ENCODE assay signal across 15 cellular contexts in genomic region chr3:12154151-12154550, GRCh38. TPM values are rescaled to one million over a fixed set of nuclear protein-coding genes. Genes with fewer than 3 reads are reported as not detected.
DNase-seq lines count a peak whose midpoint lies in the region; ATAC-seq and TF ChIP-seq lines count a peak whose summit lies in the region.
"Had no signal": no experiment of that assay in that cellular context is flagged by ENCODE, and none has a peak within 500 bp of the region (broad histone marks: within the 10 kb centered on the region; RNA-seq: fewer than 3 reads in every experiment).

No MANE protein-coding gene starts in this region.

- H3K18ac ChIP-seq in mesenchymal stem cell (ENCODE audit: low read depth in 1 of 2, low read length in 2 of 2): no peak overlapping the region

- no peak overlapping the region for H3K27ac Mint-ChIP-seq in activated T-helper 17 cell treated with anti-CD3 and anti-CD28 coated beads, Interleukin-2, amount 50 U/mL, for 72 hours
- no peak overlapping the region for H3K27ac Mint-ChIP-seq in activated T-cell treated with anti-CD3 and anti-CD28 coated beads, Interleukin-2, amount 50 U/mL, for 24 hours
- H3K27ac Mint-ChIP-seq: CD14-positive monocyte had no signal

- no peaks in the 10 kb centered on the region for H3K79me1 ChIP-seq in mesenchymal stem cell (replicated peaks; ENCODE audit: low read length, poor library complexity, severe bottlenecking)

- in situ Hi-C loops in ACHN (cut with HindIII; ENCODE audit: low pct_ligation_motif_present, low pct_unique_long_range_greater_than_20kb, low sequenced_read_pairs): no loop called here

- no peak overlapping the region for H2BK12ac ChIP-seq in mesenchymal stem cell (ENCODE audit: low read length in 2 of 2)

- no peaks in the 10 kb centered on the region for H3K9me2 ChIP-seq in Karpas-422 (replicated peaks; ENCODE audit: insufficient read depth, low read length)

- H4K91ac ChIP-seq in mesenchymal stem cell (ENCODE audit: low read length): no peak overlapping the region

- H2BK15ac ChIP-seq in mesenchymal stem cell (ENCODE audit: low read depth, poor library complexity, severe bottlenecking): no peak overlapping the region

- H3K4me3 Mint-ChIP-seq in activated T-helper 17 cell treated with anti-CD3 and anti-CD28 coated beads, Interleukin-2, amount 50 U/mL, for 72 hours: no peak overlapping the region
- H3K4me3 Mint-ChIP-seq in activated T-cell treated with anti-CD3 and anti-CD28 coated beads, Interleukin-2, amount 50 U/mL, for 24 hours: no peak overlapping the region
- H3K4me3 Mint-ChIP-seq: CD14-positive monocyte had no signal

- no peaks in the 10 kb centered on the region for H3K79me2 ChIP-seq in Karpas-422 (ENCODE audit: low read length)

- H4K20me1 ChIP-seq in Karpas-422 (ENCODE audit: insufficient read depth, low read depth, low read length): no peaks in the 10 kb centered on the region

- H3K4me1 Mint-ChIP-seq in activated T-helper 17 cell treated with anti-CD3 and anti-CD28 coated beads, Interleukin-2, amount 50 U/mL, for 72 hours: no peaks in the 10 kb centered on the region
- peaks cover 9% of the 10 kb centered on the region for H3K4me1 Mint-ChIP-seq in activated T-cell treated with anti-CD3 and anti-CD28 coated beads, Interleukin-2, amount 50 U/mL, for 24 hours (ENCODE audit: low read depth)

- no peak overlapping the region for H2BK120ac ChIP-seq in mesenchymal stem cell (ENCODE audit: low read depth, low read length)

- DNase-seq in ACHN (peak; percentile 5), RPMI7951 (ENCODE audit: low read depth) (peak; percentile 33), epithelial cell of proximal tubule (ENCODE audit: low read depth) (peak; percentile 50), mesenchymal stem cell (peak; percentile 18), Karpas-422 (no peak)
- DNase-seq in activated T-cell treated with anti-CD3 and anti-CD28 coated beads, Interleukin-2, amount 50 U/mL, for 24 hours: no peak
- DNase-seq: COR-L47, NCI-H1092, NCI-H1694 treated with DMSO at 0.1 percent for 48 hours, NCI-H446, PC-9 had no signal

- WGBS in mesenchymal stem cell: 82% methylated on average over 1 of the region's 1 CpG

- no peaks in the 10 kb centered on the region for H3K36me3 Mint-ChIP-seq in activated T-helper 17 cell treated with anti-CD3 and anti-CD28 coated beads, Interleukin-2, amount 50 U/mL, for 72 hours (ENCODE audit: low read depth)
- H3K36me3 Mint-ChIP-seq in activated T-cell treated with anti-CD3 and anti-CD28 coated beads, Interleukin-2, amount 50 U/mL, for 24 hours (ENCODE audit: low read depth): no peaks in the 10 kb centered on the region
- H3K36me3 Mint-ChIP-seq: CD14-positive monocyte had no signal

- ATAC-seq in activated T-helper 17 cell treated with anti-CD3 and anti-CD28 coated beads, Interleukin-2, amount 50 U/mL, for 72 hours (replicated peaks): no peak
- ATAC-seq in GM21447 (IDR thresholded peaks at IDR 0.05; ENCODE audit: unreplicated experiment): no peak
- ATAC-seq: Right ventricle myocardium inferior had no signal

- no peak overlapping the region for H3K9ac ChIP-seq in mesenchymal stem cell (ENCODE audit: low read length)
- no peak overlapping the region for H3K9ac ChIP-seq in Karpas-422 (ENCODE audit: low read length)

- H3K27ac ChIP-seq in mesenchymal stem cell (ENCODE audit: low read length, poor library complexity, severe bottlenecking) (no peak overlapping the region), Karpas-422 (ENCODE audit: low read length) (no peak overlapping the region)
- H3K27ac ChIP-seq: PC-9 had no signal

- H3K4me1 ChIP-seq in mesenchymal stem cell (ENCODE audit: control insufficient read depth, insufficient read depth, low read depth, low read length) (peaks cover 17% of the 10 kb centered on the region), Karpas-422 (ENCODE audit: low read length) (no peaks in the 10 kb centered on the region)

- no peaks in the 10 kb centered on the region for H3K9me3 Mint-ChIP-seq in activated T-helper 17 cell treated with anti-CD3 and anti-CD28 coated beads, Interleukin-2, amount 50 U/mL, for 72 hours
- no peaks in the 10 kb centered on the region for H3K9me3 Mint-ChIP-seq in activated T-cell treated with anti-CD3 and anti-CD28 coated beads, Interleukin-2, amount 50 U/mL, for 24 hours
- H3K9me3 Mint-ChIP-seq: CD14-positive monocyte had no signal

- no peak overlapping the region for H3K14ac ChIP-seq in mesenchymal stem cell (ENCODE audit: low read length in 2 of 2)

- H3K4ac ChIP-seq in mesenchymal stem cell (ENCODE audit: low read depth in 1 of 2, low read length in 2 of 2): no peak overlapping the region

- peaks cover 10% of the 10 kb centered on the region for H3K27me3 Mint-ChIP-seq in activated T-helper 17 cell treated with anti-CD3 and anti-CD28 coated beads, Interleukin-2, amount 50 U/mL, for 72 hours
- peaks cover 26% of the 10 kb centered on the region for H3K27me3 Mint-ChIP-seq in activated T-cell treated with anti-CD3 and anti-CD28 coated beads, Interleukin-2, amount 50 U/mL, for 24 hours

- H2BK5ac ChIP-seq in mesenchymal stem cell (ENCODE audit: low read depth, low read length, poor library complexity, severe bottlenecking): no peak overlapping the region

- no peaks in the 10 kb centered on the region for H3K36me3 ChIP-seq in mesenchymal stem cell (ENCODE audit: control insufficient read depth in 1 of 2, insufficient read depth in 2 of 2, low read depth in 1 of 2, low read length in 2 of 2)
- no peaks in the 10 kb centered on the region for H3K36me3 ChIP-seq in Karpas-422 (ENCODE audit: insufficient read depth, low read length)

- H2AFZ ChIP-seq in mesenchymal stem cell (ENCODE audit: low read depth, low read length): no peak overlapping the region
- no peak overlapping the region for H2AFZ ChIP-seq in Karpas-422 (ENCODE audit: low read length)
- H2AFZ ChIP-seq: PC-9 had no signal

- H3K4me2 ChIP-seq in mesenchymal stem cell (ENCODE audit: low read length, poor library complexity, severe bottlenecking) (no peak overlapping the region), Karpas-422 (ENCODE audit: low read depth, low read length, poor library complexity, severe bottlenecking) (no peak overlapping the region)
- H3K4me2 ChIP-seq: PC-9 had no signal

- H3K4me3 ChIP-seq in epithelial cell of proximal tubule (ENCODE audit: low read depth, low read length): no peak overlapping the region
- no peak overlapping the region for H3K4me3 ChIP-seq in mesenchymal stem cell (ENCODE audit: insufficient read depth in 1 of 2, low read depth in 1 of 2, low read length in 2 of 2)
- no peak overlapping the region for H3K4me3 ChIP-seq in Karpas-422 (ENCODE audit: low read length)
- H3K4me3 ChIP-seq: PC-9 had no signal

- no peak overlapping the region for H3K23ac ChIP-seq in mesenchymal stem cell (ENCODE audit: low read length in 2 of 2)

- no peak for TF ChIP-seq CTCF in epithelial cell of proximal tubule (conservative IDR thresholded peaks at IDR 0.05; ENCODE audit: low read depth, low read length)

- H3K27me3 ChIP-seq in mesenchymal stem cell (ENCODE audit: control insufficient read depth in 1 of 2, insufficient read depth in 1 of 2, low read length in 2 of 2) (peaks cover 0 to 4% of the 10 kb centered on the region in 2 experiments), Karpas-422 (ENCODE audit: low read length) (no peaks in the 10 kb centered on the region)

- no peak overlapping the region for H2AK5ac ChIP-seq in mesenchymal stem cell (ENCODE audit: low read length, severe bottlenecking)

- H3K9me3 ChIP-seq in mesenchymal stem cell (ENCODE audit: control insufficient read depth, low read length) (no peaks in the 10 kb centered on the region), Karpas-422 (ENCODE audit: low read length) (no peaks in the 10 kb centered on the region)

- H4K8ac ChIP-seq in mesenchymal stem cell (ENCODE audit: low read length): no peak overlapping the region

RNA-seq across cellular contexts. Expression of gene TIMP4, which starts 4.6 kb away (rescaled TPM):
- total RNA-seq in RPMI7951 (2014; rRNA removed; shearing (Covaris generic)): 0.10 TPM in 1 of 2 replicates, not detected in the other
- total RNA-seq in epithelial cell of proximal tubule: 0.22 and 0.35 TPM in 2 replicates
- polyA plus RNA-seq in mesenchymal stem cell (2013, experiment 1 of 2): 6.6 TPM
- 6.6 TPM for polyA plus RNA-seq in mesenchymal stem cell (2013, experiment 2 of 2)
- total RNA-seq in activated T-helper 17 cell treated with anti-CD3 and anti-CD28 coated beads, Interleukin-2, amount 50 U/mL, for 72 hours: not detected
- total RNA-seq in Karpas-422 (2014; rRNA removed; shearing (Covaris generic); ENCODE audit: low replicate concordance): not detected in 2 replicates
- polyA plus RNA-seq: CD14-positive monocyte had no signal

Comparison
In these comparisons a context has a peak if more than half of its experiments do, and no peak if none do; other contexts are left out.
1. DNase-seq: peak in ACHN (single experiment), RPMI7951 (single experiment), epithelial cell of proximal tubule (single experiment) and mesenchymal stem cell (single experiment); none in activated T-cell treated with anti-CD3 and anti-CD28 coated beads, Interleukin-2, amount 50 U/mL, for 24 hours (single experiment) and Karpas-422 (single experiment).